ENCODE assay signal across 9 cellular contexts in genomic region chr3:151282921-151283320, GRCh38. TPM values are rescaled to one million over a fixed set of nuclear protein-coding genes. Genes with fewer than 3 reads are reported as not detected.
DNase-seq lines count a peak whose midpoint lies in the region; ATAC-seq and TF ChIP-seq lines count a peak whose summit lies in the region.
"Had no signal": no experiment of that assay in that cellular context is flagged by ENCODE, and none has a peak within 500 bp of the region (broad histone marks: within the 10 kb centered on the region; RNA-seq: fewer than 3 reads in every experiment).

No MANE protein-coding gene starts in this region.

- no peaks in the 10 kb centered on the region for H3K36me3 Mint-ChIP-seq in memory B cell

- H3K4me3 ChIP-seq in ACC112 (ENCODE audit: low read depth, low read length) (no peak overlapping the region), GM12864 (ENCODE audit: low read depth, low read length) (no peak overlapping the region), KMS-11 (IDR thresholded peaks at IDR 0.05; ENCODE audit: insufficient read depth, low read depth, low read length) (no peak overlapping the region)
- H3K4me3 ChIP-seq: HAP-1 had no signal

- no peaks in the 10 kb centered on the region for H3K36me3 ChIP-seq in ACC112 (ENCODE audit: insufficient read depth, low read length)
- H3K36me3 ChIP-seq in KMS-11 (ENCODE audit: insufficient read depth), result no peaks in the 10 kb centered on the region
- H3K36me3 ChIP-seq: HAP-1 had no signal

- H3K4me1 ChIP-seq in ACC112 (ENCODE audit: control insufficient read depth, insufficient read depth, low read length, unreplicated experiment), result peaks cover 20% of the 10 kb centered on the region
- peaks cover 37% of the 10 kb centered on the region for H3K4me1 ChIP-seq in KMS-11 (ENCODE audit: low read depth, poor library complexity, severe bottlenecking)
- H3K4me1 ChIP-seq: HAP-1 had no signal

- DNase-seq in GM12864 (ENCODE audit: low read depth), result peak; percentile 25
- peak; percentile 48 for DNase-seq in RPMI7951 (ENCODE audit: low read depth)
- DNase-seq in dermis microvascular lymphatic vessel endothelial cell (ENCODE audit: low read depth in 2 of 2), result peak; percentile 23 to 59
- peak in 1 of 2 donors; percentile 56 for DNase-seq in memory B cell (ENCODE audit: low spot score in 2 of 2)
- DNase-seq in stimulated activated CD4-positive, alpha-beta T cell treated with anti-CD3 and anti-CD28 coated beads, Interleukin-1b, Interleukin-23, amount 100 ng/mL, for 48 hours, result no peak

- TF ChIP-seq CTCF in GM12864 (IDR thresholded peaks at IDR 0.05; ENCODE audit: low read depth, low read length, missing control alignments) (peak; percentile 51), KMS-11 (conservative IDR thresholded peaks at IDR 0.05; ENCODE audit: low read depth, low read length) (peak; percentile 90)

- H3K27ac ChIP-seq in ACC112 (ENCODE audit: low read depth, low read length) (peak overlapping the region; percentile 69; the same call in 1 of the 2 replicates), KMS-11 (no peak overlapping the region)

- H3K9me3 Mint-ChIP-seq in memory B cell, result no peaks in the 10 kb centered on the region

- H3K9ac ChIP-seq in KMS-11, result no peak overlapping the region

- H2AFZ ChIP-seq in ACC112 (ENCODE audit: low read length, unreplicated experiment) (peak overlapping the region; percentile 89), KMS-11 (ENCODE audit: low read depth) (no peak overlapping the region)

- H3K27me3 ChIP-seq in ACC112 (ENCODE audit: insufficient read depth, low read length) (no peaks in the 10 kb centered on the region), KMS-11 (ENCODE audit: insufficient read depth, low read depth) (no peaks in the 10 kb centered on the region)

- H3K27ac Mint-ChIP-seq in memory B cell, result no peak overlapping the region

- no peak overlapping the region for H3K4me3 Mint-ChIP-seq in memory B cell

- no peaks in the 10 kb centered on the region for H3K79me2 ChIP-seq in ACC112 (ENCODE audit: control insufficient read depth, insufficient read depth, low read length, unreplicated experiment)
- H3K79me2 ChIP-seq in KMS-11 (ENCODE audit: insufficient read depth, low read depth), result no peaks in the 10 kb centered on the region

- H3K4me2 ChIP-seq in KMS-11, result 0 out of 2 replicates have a peak overlapping the region, but pooled peaks have one; percentile 52

- peak; percentile 35 for ATAC-seq in memory B cell (ENCODE audit: low read depth)
- ATAC-seq in HG03457 (IDR thresholded peaks at IDR 0.05; ENCODE audit: unreplicated experiment), result no peak

- H4K20me1 ChIP-seq in KMS-11 (ENCODE audit: insufficient read depth), result no peaks in the 10 kb centered on the region

- no peaks in the 10 kb centered on the region for H3K27me3 Mint-ChIP-seq in memory B cell

- H3K4me1 Mint-ChIP-seq in memory B cell, result peaks cover 17% of the 10 kb centered on the region

RNA-seq across cellular contexts. Expression of gene P2RY14, which starts 4.6 kb away (rescaled TPM):
- total RNA-seq in RPMI7951 (2014; rRNA removed; shearing (Covaris generic)), result not detected in 2 replicates
- not detected in 2 replicates for total RNA-seq in dermis microvascular lymphatic vessel endothelial cell

RNA-seq across cellular contexts. Expression of gene GPR87, which starts 33.7 kb away (rescaled TPM):
- total RNA-seq in RPMI7951 (2014; rRNA removed; shearing (Covaris generic)), result not detected in 2 replicates
- under 0.01 TPM in 1 of 2 replicates, not detected in the other for total RNA-seq in dermis microvascular lymphatic vessel endothelial cell

RNA-seq across cellular contexts. Expression of gene P2RY13, which starts 46.4 kb away (rescaled TPM):
- total RNA-seq in RPMI7951 (2014; rRNA removed; shearing (Covaris generic)), result not detected in 2 replicates
- total RNA-seq in dermis microvascular lymphatic vessel endothelial cell, result not detected in 2 replicates
